Comparison of ENCODE assay signal across 16 cellular contexts in the genomic region with DNA sequence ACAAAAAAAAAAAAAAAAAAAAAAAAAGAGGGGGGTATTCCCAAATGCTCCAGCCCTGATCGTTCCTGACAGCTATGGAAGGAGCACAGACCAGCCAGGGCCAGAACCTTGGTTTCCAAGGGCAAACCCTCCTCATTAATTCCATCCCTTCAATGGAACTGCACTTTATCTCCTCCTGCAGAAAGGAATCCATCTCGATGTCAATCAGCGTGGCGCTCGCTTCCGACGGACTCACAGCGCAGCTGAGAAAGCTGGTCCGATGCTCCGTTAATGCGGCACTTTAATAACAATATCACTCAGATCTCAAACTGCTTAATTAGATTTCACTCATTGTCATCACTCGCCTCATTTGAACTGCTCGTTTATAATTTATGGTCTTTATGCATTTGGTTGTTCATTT.
DNase-seq lines count a peak whose midpoint lies in the region; ATAC-seq and TF ChIP-seq lines count a peak whose summit lies in the region.
"Had no signal": no experiment of that assay in that cellular context is flagged by ENCODE, and none has a peak within 500 bp of the region (broad histone marks: within the 10 kb centered on the region; RNA-seq: fewer than 3 reads in every experiment).

No MANE protein-coding gene starts in this region.

- peaks cover 13% of the 10 kb centered on the region for H3K4me1 ChIP-seq in BE2C

- no peak overlapping the region for H3K4me3 Mint-ChIP-seq in nephron
- H3K4me3 Mint-ChIP-seq: CD4-positive, alpha-beta memory T cell had no signal

- H3K4me3 ChIP-seq in BE2C (ENCODE audit: low read depth, low read length): peak overlapping the region; percentile 40
- no peak overlapping the region for H3K4me3 ChIP-seq in coronary artery
- H3K4me3 ChIP-seq: MG63, SJSA1 had no signal

- H3K27me3 ChIP-seq in BE2C: no peaks in the 10 kb centered on the region
- H3K27me3 ChIP-seq: MG63, SJSA1 had no signal

- H3K27ac Mint-ChIP-seq in nephron: peak overlapping the region; percentile 15 to 100 (median 70)
- H3K27ac Mint-ChIP-seq: CD4-positive, alpha-beta memory T cell had no signal

- no peaks in the 10 kb centered on the region for H3K36me3 ChIP-seq in BE2C
- H3K36me3 ChIP-seq: MG63, SJSA1 had no signal

- no peak for ATAC-seq in left colon
- ATAC-seq: PC-3 had no signal

- no peaks in the 10 kb centered on the region for H3K36me3 Mint-ChIP-seq in nephron (ENCODE audit: low read depth)
- H3K36me3 Mint-ChIP-seq: CD4-positive, alpha-beta memory T cell had no signal

- H3K9me3 Mint-ChIP-seq in nephron: peaks cover 2% of the 10 kb centered on the region
- H3K9me3 Mint-ChIP-seq: CD4-positive, alpha-beta memory T cell had no signal

- H3K27me3 Mint-ChIP-seq in nephron (ENCODE audit: low read depth): peaks cover 29% of the 10 kb centered on the region

- H3K9me3 ChIP-seq in BE2C: no peaks in the 10 kb centered on the region
- H3K9me3 ChIP-seq: MG63, SJSA1 had no signal

- intact Hi-C loops in left colon (cut with DNase I, micrococcal nuclease): no loop called here

- no peak overlapping the region for H3K27ac ChIP-seq in coronary artery

- TF ChIP-seq CTCF in BE2C (IDR thresholded peaks at IDR 0.05; ENCODE audit: low read depth, low read length) (no peak), coronary artery (IDR thresholded peaks at IDR 0.05) (no peak), nephron (IDR thresholded peaks at IDR 0.05; ENCODE audit: unreplicated experiment in 3 of 3) (no peak)

- H3K4me1 Mint-ChIP-seq in nephron: peaks cover 65% of the 10 kb centered on the region

- DNase-seq in BE2C (peak; percentile 50), D341Med (ENCODE audit: low spot score) (peak; percentile 3), coronary artery (ENCODE audit: low spot score) (peak; percentile 40), DMS79 treated with DMSO at 0.1 percent for 48 hours (lab: John Stamatoyannopoulos, UW) (no peak), left colon (no peak), NCI-H1048 (lab: John Stamatoyannopoulos, UW) (no peak)
- DNase-seq: CD4-positive, alpha-beta memory T cell; DMS79; H7; MG63; NCI-H1930; NCI-H2171 treated with DMSO at 0.1 percent for 48 hours; NCI-H82; PC-3 had no signal

Comparison
In these comparisons a context has a peak if more than half of its experiments do, and no peak if none do; other contexts are left out.
1. DNase-seq: peak in BE2C (single experiment), D341Med (single experiment) and coronary artery (single experiment); none in DMS79 treated with DMSO at 0.1 percent for 48 hours (single experiment), left colon (0 of 2) and NCI-H1048 (single experiment).